Comparison of ENCODE assay signal across 1 cellular context in the genomic region with DNA sequence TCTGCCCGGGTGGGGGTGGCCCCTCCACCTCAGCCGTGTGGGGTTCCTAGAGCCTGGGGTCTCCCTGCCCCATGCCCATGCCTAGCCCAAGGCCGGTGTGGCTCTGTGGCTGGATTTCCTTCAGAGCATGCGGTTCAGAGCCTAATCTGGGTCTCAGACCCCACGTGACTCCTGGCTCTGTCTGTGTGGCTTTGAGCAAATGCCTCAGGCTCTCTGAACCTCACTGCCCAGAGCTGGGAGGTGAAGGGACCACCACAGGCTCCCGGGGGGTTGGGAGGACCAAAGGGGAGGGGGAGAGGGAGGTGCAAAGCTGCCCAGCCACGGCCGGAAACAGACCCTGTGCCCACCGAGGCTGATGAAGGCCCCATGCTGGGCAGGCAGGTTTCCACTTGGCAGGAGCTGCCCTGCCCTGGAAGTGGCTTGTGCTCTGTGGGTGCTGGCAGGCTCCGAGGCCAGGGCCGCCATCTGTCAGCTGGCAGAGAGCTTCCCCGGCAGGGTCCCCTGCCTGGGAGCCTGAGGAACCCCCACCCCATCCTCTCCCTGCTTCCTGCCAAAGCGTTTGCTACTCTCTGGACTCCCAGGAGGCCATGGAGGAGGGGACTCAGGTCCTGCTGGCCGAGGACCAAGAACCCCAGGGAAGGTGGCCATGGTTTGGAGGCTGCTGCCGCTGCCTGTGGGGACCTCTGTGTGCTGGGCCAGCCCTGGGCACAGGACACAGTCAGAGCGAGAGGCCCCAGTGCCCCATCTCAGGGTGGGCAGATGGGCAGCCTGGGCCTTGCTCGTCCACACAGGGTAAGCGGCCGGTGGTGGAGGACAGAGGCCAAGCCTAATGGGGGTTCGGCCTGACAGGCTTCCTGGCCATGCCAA.
TF ChIP-seq lines count a peak whose summit lies in the region.

No MANE protein-coding gene starts in this region.

TF ChIP-seq in SK-N-SH treated with all-trans-retinoic acid at 6 μM for 48 hours, 23 proteins besides CTCF, POLR2A, EP300 and RAD21 (continued from another document):
- TF ChIP-seq ZFP3 (CRISPR knock-in tag; IDR thresholded peaks at IDR 0.05) = no peak
- TF ChIP-seq CREB5 (CRISPR knock-in tag; IDR thresholded peaks at IDR 0.05; ENCODE audit: low read depth) = no peak
- no peak for TF ChIP-seq GLIS3 (CRISPR knock-in tag; IDR thresholded peaks at IDR 0.05)
- TF ChIP-seq ESRRG (CRISPR knock-in tag; IDR thresholded peaks at IDR 0.05) = no peak
- no peak for TF ChIP-seq TSHZ2 (CRISPR knock-in tag; IDR thresholded peaks at IDR 0.05)
- no peak for TF ChIP-seq CSDC2 (CRISPR knock-in tag; IDR thresholded peaks at IDR 0.05)
- TF ChIP-seq, protein P1, sequence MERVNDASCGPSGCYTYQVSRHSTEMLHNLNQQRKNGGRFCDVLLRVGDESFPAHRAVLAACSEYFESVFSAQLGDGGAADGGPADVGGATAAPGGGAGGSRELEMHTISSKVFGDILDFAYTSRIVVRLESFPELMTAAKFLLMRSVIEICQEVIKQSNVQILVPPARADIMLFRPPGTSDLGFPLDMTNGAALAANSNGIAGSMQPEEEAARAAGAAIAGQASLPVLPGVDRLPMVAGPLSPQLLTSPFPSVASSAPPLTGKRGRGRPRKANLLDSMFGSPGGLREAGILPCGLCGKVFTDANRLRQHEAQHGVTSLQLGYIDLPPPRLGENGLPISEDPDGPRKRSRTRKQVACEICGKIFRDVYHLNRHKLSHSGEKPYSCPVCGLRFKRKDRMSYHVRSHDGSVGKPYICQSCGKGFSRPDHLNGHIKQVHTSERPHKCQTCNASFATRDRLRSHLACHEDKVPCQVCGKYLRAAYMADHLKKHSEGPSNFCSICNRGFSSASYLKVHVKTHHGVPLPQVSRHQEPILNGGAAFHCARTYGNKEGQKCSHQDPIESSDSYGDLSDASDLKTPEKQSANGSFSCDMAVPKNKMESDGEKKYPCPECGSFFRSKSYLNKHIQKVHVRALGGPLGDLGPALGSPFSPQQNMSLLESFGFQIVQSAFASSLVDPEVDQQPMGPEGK (CRISPR knock-in tag; IDR thresholded peaks at IDR 0.05; ENCODE audit: borderline replicate concordance) = no peak
- no peak for TF ChIP-seq RARB (CRISPR knock-in tag; IDR thresholded peaks at IDR 0.05)
- no peak for TF ChIP-seq ZNF70 (CRISPR knock-in tag; IDR thresholded peaks at IDR 0.05)
